ENCODE assay signal across 2 cellular contexts in genomic region chr1:198253668-198254067, GRCh38.
A peak's percentile ranks its signal among the peaks of the same experiment; 100 is the strongest.
TF ChIP-seq lines count a peak whose summit lies in the region.

No MANE protein-coding gene starts in this region.

TF ChIP-seq in IMR-90, 13 proteins besides CTCF, POLR2A, EP300 and RAD21 (continued from another document):
- TF ChIP-seq, protein P1, sequence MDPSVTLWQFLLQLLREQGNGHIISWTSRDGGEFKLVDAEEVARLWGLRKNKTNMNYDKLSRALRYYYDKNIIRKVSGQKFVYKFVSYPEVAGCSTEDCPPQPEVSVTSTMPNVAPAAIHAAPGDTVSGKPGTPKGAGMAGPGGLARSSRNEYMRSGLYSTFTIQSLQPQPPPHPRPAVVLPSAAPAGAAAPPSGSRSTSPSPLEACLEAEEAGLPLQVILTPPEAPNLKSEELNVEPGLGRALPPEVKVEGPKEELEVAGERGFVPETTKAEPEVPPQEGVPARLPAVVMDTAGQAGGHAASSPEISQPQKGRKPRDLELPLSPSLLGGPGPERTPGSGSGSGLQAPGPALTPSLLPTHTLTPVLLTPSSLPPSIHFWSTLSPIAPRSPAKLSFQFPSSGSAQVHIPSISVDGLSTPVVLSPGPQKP (IDR thresholded peaks at IDR 0.05; ENCODE audit: borderline replicate concordance, low read depth, low read length) = no peak
- no peak for TF ChIP-seq BHLHE40 (IDR thresholded peaks at IDR 0.05; ENCODE audit: low read depth, low read length)
- TF ChIP-seq NFE2L2 (IDR thresholded peaks at IDR 0.05; ENCODE audit: low read depth, low read length) = no peak
- TF ChIP-seq MXI1 (IDR thresholded peaks at IDR 0.05; ENCODE audit: borderline replicate concordance, low read depth, low read length) = no peak
- no peak for TF ChIP-seq CEBPB (IDR thresholded peaks at IDR 0.05; ENCODE audit: low read depth, low read length)
- TF ChIP-seq USF2 (IDR thresholded peaks at IDR 0.05; ENCODE audit: low read depth, low read length) = no peak
- TF ChIP-seq MAFK (IDR thresholded peaks at IDR 0.05; ENCODE audit: low read depth, low read length) = no peak
- no peak for TF ChIP-seq RFX5 (IDR thresholded peaks at IDR 0.05; ENCODE audit: low read depth, low read length)
- TF ChIP-seq FOS (IDR thresholded peaks at IDR 0.05; ENCODE audit: low read depth, low read length) = no peak
- TF ChIP-seq SMC3 (IDR thresholded peaks at IDR 0.05; ENCODE audit: low read depth, low read length) = no peak
TF ChIP-seq in IMR-90: peak in this region for 0.

TF ChIP-seq in GM12878, 131 proteins besides CTCF, POLR2A, EP300 and RAD21 (continued from another document and continues in another):
- TF ChIP-seq, protein P2, sequence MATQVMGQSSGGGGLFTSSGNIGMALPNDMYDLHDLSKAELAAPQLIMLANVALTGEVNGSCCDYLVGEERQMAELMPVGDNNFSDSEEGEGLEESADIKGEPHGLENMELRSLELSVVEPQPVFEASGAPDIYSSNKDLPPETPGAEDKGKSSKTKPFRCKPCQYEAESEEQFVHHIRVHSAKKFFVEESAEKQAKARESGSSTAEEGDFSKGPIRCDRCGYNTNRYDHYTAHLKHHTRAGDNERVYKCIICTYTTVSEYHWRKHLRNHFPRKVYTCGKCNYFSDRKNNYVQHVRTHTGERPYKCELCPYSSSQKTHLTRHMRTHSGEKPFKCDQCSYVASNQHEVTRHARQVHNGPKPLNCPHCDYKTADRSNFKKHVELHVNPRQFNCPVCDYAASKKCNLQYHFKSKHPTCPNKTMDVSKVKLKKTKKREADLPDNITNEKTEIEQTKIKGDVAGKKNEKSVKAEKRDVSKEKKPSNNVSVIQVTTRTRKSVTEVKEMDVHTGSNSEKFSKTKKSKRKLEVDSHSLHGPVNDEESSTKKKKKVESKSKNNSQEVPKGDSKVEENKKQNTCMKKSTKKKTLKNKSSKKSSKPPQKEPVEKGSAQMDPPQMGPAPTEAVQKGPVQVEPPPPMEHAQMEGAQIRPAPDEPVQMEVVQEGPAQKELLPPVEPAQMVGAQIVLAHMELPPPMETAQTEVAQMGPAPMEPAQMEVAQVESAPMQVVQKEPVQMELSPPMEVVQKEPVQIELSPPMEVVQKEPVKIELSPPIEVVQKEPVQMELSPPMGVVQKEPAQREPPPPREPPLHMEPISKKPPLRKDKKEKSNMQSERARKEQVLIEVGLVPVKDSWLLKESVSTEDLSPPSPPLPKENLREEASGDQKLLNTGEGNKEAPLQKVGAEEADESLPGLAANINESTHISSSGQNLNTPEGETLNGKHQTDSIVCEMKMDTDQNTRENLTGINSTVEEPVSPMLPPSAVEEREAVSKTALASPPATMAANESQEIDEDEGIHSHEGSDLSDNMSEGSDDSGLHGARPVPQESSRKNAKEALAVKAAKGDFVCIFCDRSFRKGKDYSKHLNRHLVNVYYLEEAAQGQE (IDR thresholded peaks at IDR 0.05; ENCODE audit: low read depth, low read length) = no peak
- TF ChIP-seq ETV6 (conservative IDR thresholded peaks at IDR 0.05 in 1 of 2, IDR thresholded peaks at IDR 0.05 in 1 of 2; ENCODE audit: borderline replicate concordance in 1 of 2, low read depth in 1 of 2) = no peak
- TF ChIP-seq IKZF2 (IDR thresholded peaks at IDR 0.05) = peak; percentile 66 to 82; a peak in 3 of 4 replicates
- no peak for TF ChIP-seq TCF12 (IDR thresholded peaks at IDR 0.05; ENCODE audit: low read depth, low read length)
- no peak for TF ChIP-seq TBL1XR1 (IDR thresholded peaks at IDR 0.05; ENCODE audit: low read depth, low read length)
- peak; percentile 79 for TF ChIP-seq ATF2 (IDR thresholded peaks at IDR 0.05; ENCODE audit: low read length)
- peak; percentile 76 for TF ChIP-seq JUNB (IDR thresholded peaks at IDR 0.05)
- TF ChIP-seq ZNF687 (IDR thresholded peaks at IDR 0.05) = no peak
- TF ChIP-seq MEF2A (IDR thresholded peaks at IDR 0.05; ENCODE audit: insufficient read depth, low read depth, low read length) = no peak
- TF ChIP-seq EGR1 (IDR thresholded peaks at IDR 0.05; ENCODE audit: borderline replicate concordance in 1 of 2, low read depth in 2 of 2, low read length in 2 of 2) = no peak
- TF ChIP-seq SKIL (IDR thresholded peaks at IDR 0.05; ENCODE audit: low read depth, poor library complexity, severe bottlenecking) = peak; percentile 32
- peak; percentile 92 for TF ChIP-seq BCL11A (IDR thresholded peaks at IDR 0.05; ENCODE audit: low read depth, low read length)
- peak; percentile 80; the same call in 1 of the 2 replicates for TF ChIP-seq BACH1 (IDR thresholded peaks at IDR 0.05; ENCODE audit: borderline replicate concordance)
- TF ChIP-seq MYC (IDR thresholded peaks at IDR 0.05; ENCODE audit: insufficient read depth, insufficient read length, insufficient replicate concordance, low read length, severe bottlenecking) = no peak
- no peak for TF ChIP-seq ZNF592 (IDR thresholded peaks at IDR 0.05)
- peak; percentile 62; the same call in 1 of the 2 replicates for TF ChIP-seq IRF4 (IDR thresholded peaks at IDR 0.05; ENCODE audit: low read depth, low read length)
- TF ChIP-seq TCF7 (IDR thresholded peaks at IDR 0.05; ENCODE audit: borderline replicate concordance) = 0 out of 2 replicates have a peak, but pooled peaks have one; percentile 35
- TF ChIP-seq ZBED1 (IDR thresholded peaks at IDR 0.05; ENCODE audit: borderline replicate concordance) = no peak
- TF ChIP-seq ATF7 (IDR thresholded peaks at IDR 0.05; ENCODE audit: low read depth) = peak; percentile 90
- TF ChIP-seq USF1 (IDR thresholded peaks at IDR 0.05; ENCODE audit: borderline replicate concordance, extremely low read length, insufficient read depth, low read depth, low read length) = no peak
- no peak for TF ChIP-seq NR2F1 (conservative IDR thresholded peaks at IDR 0.05)
- TF ChIP-seq ZNF207 (IDR thresholded peaks at IDR 0.05; ENCODE audit: borderline replicate concordance) = no peak
- no peak for TF ChIP-seq HDAC6 (IDR thresholded peaks at IDR 0.05; ENCODE audit: unreplicated experiment)
- TF ChIP-seq MLLT1 (IDR thresholded peaks at IDR 0.05) = no peak
- TF ChIP-seq ZNF217 (IDR thresholded peaks at IDR 0.05) = peak; percentile 65; the same call in 1 of the 2 replicates
- TF ChIP-seq, protein P3, sequence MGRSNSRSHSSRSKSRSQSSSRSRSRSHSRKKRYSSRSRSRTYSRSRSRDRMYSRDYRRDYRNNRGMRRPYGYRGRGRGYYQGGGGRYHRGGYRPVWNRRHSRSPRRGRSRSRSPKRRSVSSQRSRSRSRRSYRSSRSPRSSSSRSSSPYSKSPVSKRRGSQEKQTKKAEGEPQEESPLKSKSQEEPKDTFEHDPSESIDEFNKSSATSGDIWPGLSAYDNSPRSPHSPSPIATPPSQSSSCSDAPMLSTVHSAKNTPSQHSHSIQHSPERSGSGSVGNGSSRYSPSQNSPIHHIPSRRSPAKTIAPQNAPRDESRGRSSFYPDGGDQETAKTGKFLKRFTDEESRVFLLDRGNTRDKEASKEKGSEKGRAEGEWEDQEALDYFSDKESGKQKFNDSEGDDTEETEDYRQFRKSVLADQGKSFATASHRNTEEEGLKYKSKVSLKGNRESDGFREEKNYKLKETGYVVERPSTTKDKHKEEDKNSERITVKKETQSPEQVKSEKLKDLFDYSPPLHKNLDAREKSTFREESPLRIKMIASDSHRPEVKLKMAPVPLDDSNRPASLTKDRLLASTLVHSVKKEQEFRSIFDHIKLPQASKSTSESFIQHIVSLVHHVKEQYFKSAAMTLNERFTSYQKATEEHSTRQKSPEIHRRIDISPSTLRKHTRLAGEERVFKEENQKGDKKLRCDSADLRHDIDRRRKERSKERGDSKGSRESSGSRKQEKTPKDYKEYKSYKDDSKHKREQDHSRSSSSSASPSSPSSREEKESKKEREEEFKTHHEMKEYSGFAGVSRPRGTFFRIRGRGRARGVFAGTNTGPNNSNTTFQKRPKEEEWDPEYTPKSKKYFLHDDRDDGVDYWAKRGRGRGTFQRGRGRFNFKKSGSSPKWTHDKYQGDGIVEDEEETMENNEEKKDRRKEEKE (IDR thresholded peaks at IDR 0.05) = no peak
- peak; percentile 83 for TF ChIP-seq CREM (IDR thresholded peaks at IDR 0.05; ENCODE audit: low read depth)
